Comparison of ENCODE assay signal across 13 cellular contexts in genomic region chr2:46007412-46007811, GRCh38.
A peak's percentile ranks its signal among the peaks of the same experiment; 100 is the strongest.
DNase-seq lines count a peak whose midpoint lies in the region; ATAC-seq and TF ChIP-seq lines count a peak whose summit lies in the region.
"Had no signal": no experiment of that assay in that cellular context is flagged by ENCODE, and none has a peak within 500 bp of the region (broad histone marks: within the 10 kb centered on the region; RNA-seq: fewer than 3 reads in every experiment).

No MANE protein-coding gene starts in this region.

- peak; percentile 7 for DNase-seq in activated CD4-positive, alpha-beta memory T cell treated with anti-CD3 and anti-CD28 coated beads, Interleukin-2, amount 10 ng/mL, durations not matched to agents 7 days and 5 days
- DNase-seq in activated CD4-positive, alpha-beta memory T cell treated with anti-CD3 and anti-CD28 coated beads for 36 hours, result no peak
- no peak for DNase-seq in left lobe of liver (ENCODE audit: low spot score)
- no peak for DNase-seq in SHP77 treated with DMSO at 0.1 percent for 48 hours (lab: John Stamatoyannopoulos, UW)
- no peak for DNase-seq in NCI-H146 treated with DMSO at 0.1 percent for 48 hours (lab: John Stamatoyannopoulos, UW; ENCODE audit: unreplicated experiment)
- no peak for DNase-seq in osteocyte (ENCODE audit: extremely low spot score, unreplicated experiment)
- DNase-seq: 8988T; AML-193; Caco-2; CD8-positive, alpha-beta memory T cell; DND-41; GDM1 had no signal

- H3K36me3 Mint-ChIP-seq in activated CD4-positive, alpha-beta memory T cell treated with anti-CD3 and anti-CD28 coated beads, Interleukin-2, amount 10 ng/mL, durations not matched to agents 7 days and 5 days (ENCODE audit: low read depth), result peaks cover 12% of the 10 kb centered on the region
- H3K36me3 Mint-ChIP-seq in activated CD4-positive, alpha-beta memory T cell treated with anti-CD3 and anti-CD28 coated beads for 36 hours, result peaks cover 10% of the 10 kb centered on the region
- peaks cover 31% of the 10 kb centered on the region for H3K36me3 Mint-ChIP-seq in activated T-helper 17 cell treated with anti-CD3 and anti-CD28 coated beads, Interleukin-2, amount 50 U/mL, for 72 hours (ENCODE audit: low read depth)
- peaks cover 19% of the 10 kb centered on the region for H3K36me3 Mint-ChIP-seq in osteocyte (ENCODE audit: unreplicated experiment)

- H3K4me3 Mint-ChIP-seq in activated CD4-positive, alpha-beta memory T cell treated with anti-CD3 and anti-CD28 coated beads, Interleukin-2, amount 10 ng/mL, durations not matched to agents 7 days and 5 days, result no peak overlapping the region
- no peak overlapping the region for H3K4me3 Mint-ChIP-seq in activated CD4-positive, alpha-beta memory T cell treated with anti-CD3 and anti-CD28 coated beads for 36 hours
- H3K4me3 Mint-ChIP-seq in activated T-helper 17 cell treated with anti-CD3 and anti-CD28 coated beads, Interleukin-2, amount 50 U/mL, for 72 hours, result no peak overlapping the region
- H3K4me3 Mint-ChIP-seq in osteocyte (ENCODE audit: unreplicated experiment), result no peak overlapping the region
- H3K4me3 Mint-ChIP-seq: CD8-positive, alpha-beta memory T cell had no signal

- TF ChIP-seq CTCF in osteocyte (IDR thresholded peaks at IDR 0.05), result no peak

- no peak for ATAC-seq in activated T-helper 17 cell treated with anti-CD3 and anti-CD28 coated beads, Interleukin-2, amount 50 U/mL, for 72 hours (replicated peaks)
- ATAC-seq in left lobe of liver, result peak; percentile 45

- no peaks in the 10 kb centered on the region for H3K9me3 Mint-ChIP-seq in activated CD4-positive, alpha-beta memory T cell treated with anti-CD3 and anti-CD28 coated beads, Interleukin-2, amount 10 ng/mL, durations not matched to agents 7 days and 5 days
- no peaks in the 10 kb centered on the region for H3K9me3 Mint-ChIP-seq in activated CD4-positive, alpha-beta memory T cell treated with anti-CD3 and anti-CD28 coated beads for 36 hours
- no peaks in the 10 kb centered on the region for H3K9me3 Mint-ChIP-seq in activated T-helper 17 cell treated with anti-CD3 and anti-CD28 coated beads, Interleukin-2, amount 50 U/mL, for 72 hours
- H3K9me3 Mint-ChIP-seq in osteocyte (ENCODE audit: unreplicated experiment), result no peaks in the 10 kb centered on the region
- H3K9me3 Mint-ChIP-seq: CD8-positive, alpha-beta memory T cell had no signal

- H3K27ac Mint-ChIP-seq in activated CD4-positive, alpha-beta memory T cell treated with anti-CD3 and anti-CD28 coated beads, Interleukin-2, amount 10 ng/mL, durations not matched to agents 7 days and 5 days, result no peak overlapping the region
- H3K27ac Mint-ChIP-seq in activated CD4-positive, alpha-beta memory T cell treated with anti-CD3 and anti-CD28 coated beads for 36 hours, result no peak overlapping the region
- H3K27ac Mint-ChIP-seq in activated T-helper 17 cell treated with anti-CD3 and anti-CD28 coated beads, Interleukin-2, amount 50 U/mL, for 72 hours, result peak overlapping the region; percentile 28
- H3K27ac Mint-ChIP-seq in osteocyte (ENCODE audit: unreplicated experiment), result no peak overlapping the region
- H3K27ac Mint-ChIP-seq: CD8-positive, alpha-beta memory T cell had no signal

- H3K27me3 Mint-ChIP-seq in activated CD4-positive, alpha-beta memory T cell treated with anti-CD3 and anti-CD28 coated beads, Interleukin-2, amount 10 ng/mL, durations not matched to agents 7 days and 5 days, result no peaks in the 10 kb centered on the region
- no peaks in the 10 kb centered on the region for H3K27me3 Mint-ChIP-seq in activated CD4-positive, alpha-beta memory T cell treated with anti-CD3 and anti-CD28 coated beads for 36 hours
- no peaks in the 10 kb centered on the region for H3K27me3 Mint-ChIP-seq in activated T-helper 17 cell treated with anti-CD3 and anti-CD28 coated beads, Interleukin-2, amount 50 U/mL, for 72 hours
- H3K27me3 Mint-ChIP-seq in osteocyte (ENCODE audit: unreplicated experiment), result no peaks in the 10 kb centered on the region
- H3K27me3 Mint-ChIP-seq: CD8-positive, alpha-beta memory T cell had no signal

- intact Hi-C loops in activated CD4-positive, alpha-beta memory T cell treated with anti-CD3 and anti-CD28 coated beads for 36 hours (cut with micrococcal nuclease), result no loop called here

- POLR2A ChIA-PET in activated CD4-positive, alpha-beta memory T cell treated with anti-CD3 and anti-CD28 coated beads, Interleukin-2, amount 10 ng/mL, durations not matched to agents 7 days and 5 days (lab: Charles Lee), result no interaction called here
- POLR2A ChIA-PET in activated CD4-positive, alpha-beta memory T cell treated with anti-CD3 and anti-CD28 coated beads for 36 hours (lab: Charles Lee), result no interaction called here

- H3K4me1 Mint-ChIP-seq in activated CD4-positive, alpha-beta memory T cell treated with anti-CD3 and anti-CD28 coated beads, Interleukin-2, amount 10 ng/mL, durations not matched to agents 7 days and 5 days, result peaks cover 27% of the 10 kb centered on the region
- H3K4me1 Mint-ChIP-seq in activated CD4-positive, alpha-beta memory T cell treated with anti-CD3 and anti-CD28 coated beads for 36 hours (ENCODE audit: low read depth), result peaks cover 10% of the 10 kb centered on the region
- H3K4me1 Mint-ChIP-seq in activated T-helper 17 cell treated with anti-CD3 and anti-CD28 coated beads, Interleukin-2, amount 50 U/mL, for 72 hours, result no peaks in the 10 kb centered on the region
- peaks cover 6% of the 10 kb centered on the region for H3K4me1 Mint-ChIP-seq in osteocyte (ENCODE audit: unreplicated experiment)
- H3K4me1 Mint-ChIP-seq: CD8-positive, alpha-beta memory T cell had no signal

- CTCF ChIA-PET in activated CD4-positive, alpha-beta memory T cell treated with anti-CD3 and anti-CD28 coated beads, Interleukin-2, amount 10 ng/mL, durations not matched to agents 7 days and 5 days (lab: Charles Lee), result no interaction called here
- CTCF ChIA-PET in activated CD4-positive, alpha-beta memory T cell treated with anti-CD3 and anti-CD28 coated beads for 36 hours (lab: Charles Lee), result no interaction called here
